Comparison of ENCODE assay signal across 8 cellular contexts in the genomic region with DNA sequence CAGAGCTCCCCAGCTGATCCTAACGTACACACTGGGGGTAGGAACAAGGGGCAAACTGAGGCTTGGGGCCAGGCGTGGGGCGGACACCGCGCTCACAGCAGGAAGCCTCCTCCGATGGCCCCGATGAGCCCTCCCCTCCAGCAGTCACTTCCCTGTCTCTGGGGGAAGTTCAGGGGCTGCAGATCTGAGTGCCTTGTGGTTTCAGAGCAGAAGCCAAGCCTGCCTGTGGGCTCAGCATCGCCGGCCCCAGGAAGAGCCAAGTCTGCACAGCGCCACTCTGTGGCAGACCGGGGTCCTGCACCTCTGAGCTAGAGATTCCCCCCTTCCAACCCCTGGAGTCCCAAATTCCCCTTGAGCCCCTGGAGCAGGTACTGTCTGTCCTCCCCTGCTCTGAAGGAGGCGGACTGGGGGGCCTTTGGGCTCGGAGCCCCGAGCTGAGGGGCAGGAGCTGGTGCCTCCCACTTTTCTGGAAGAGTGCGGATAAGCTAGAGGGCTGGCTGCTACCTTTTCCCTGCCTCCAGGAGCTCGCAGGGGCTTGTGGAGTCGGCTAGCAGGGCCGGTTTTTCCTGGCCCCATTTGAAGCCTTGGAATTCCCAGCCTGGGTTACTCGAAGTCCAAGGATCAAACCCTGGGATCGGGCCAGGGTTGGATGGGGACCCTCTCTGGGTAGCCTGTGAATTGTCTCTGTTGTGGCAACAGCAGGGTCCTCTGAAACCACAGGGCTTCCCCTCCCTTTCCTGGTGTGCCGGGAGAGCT.
DNase-seq lines count a peak whose midpoint lies in the region; ATAC-seq and TF ChIP-seq lines count a peak whose summit lies in the region.

No MANE protein-coding gene starts in this region.

- H3K4me1 Mint-ChIP-seq in nephron progenitor cell, result peaks cover 52% of the 10 kb centered on the region

- H3K27ac Mint-ChIP-seq in nephron progenitor cell, result no peak overlapping the region

- TF ChIP-seq CTCF in fibroblast of mammary gland (conservative IDR thresholded peaks at IDR 0.05; ENCODE audit: control insufficient read depth, insufficient read depth, low read depth, low read length) (peak; percentile 87), nephron progenitor cell (IDR thresholded peaks at IDR 0.05) (peak; percentile 79)

- peak; percentile 31 for ATAC-seq in HG03196 (IDR thresholded peaks at IDR 0.05; ENCODE audit: unreplicated experiment)
- ATAC-seq in stimulated activated naive CD8-positive, alpha-beta T cell treated with anti-CD3 and anti-CD28 coated beads, Interleukin-15, Interleukin-2, amounts not matched to agents 100 U/mL and 50 U/mL, for 24 hours, result peak; percentile 71

- peaks cover 9% of the 10 kb centered on the region for H3K36me3 Mint-ChIP-seq in nephron progenitor cell (ENCODE audit: low read depth)

- no peaks in the 10 kb centered on the region for H3K9me3 Mint-ChIP-seq in nephron progenitor cell

- DNase-seq in NCI-H524 (lab: John Stamatoyannopoulos, UW), result peak; percentile 78 to 91
- DNase-seq in NCI-H524 treated with DMSO at 0.1 percent for 48 hours (lab: John Stamatoyannopoulos, UW), result no peak
- peak; percentile 55 for DNase-seq in RKO (ENCODE audit: low spot score)
- peak; percentile 56 to 57 for DNase-seq in activated T-helper 1 cell treated with anti-CD3 and anti-CD28 coated beads, Interleukin-2, amount 50 U/mL, for 16 hours (ENCODE audit: low read depth in 1 of 2, low spot score in 1 of 2)
- peak; percentile 71 for DNase-seq in fibroblast of mammary gland (ENCODE audit: low read depth)
- peak; percentile 88 for DNase-seq in nephron progenitor cell
- DNase-seq in stimulated activated naive CD8-positive, alpha-beta T cell treated with anti-CD3 and anti-CD28 coated beads, Interleukin-15, Interleukin-2, amounts not matched to agents 100 U/mL and 50 U/mL, for 24 hours, result peak; percentile 92

- peak overlapping the region; percentile 75 for H3K4me3 Mint-ChIP-seq in nephron progenitor cell

- no peak overlapping the region for H3K4me3 ChIP-seq in fibroblast of mammary gland (ENCODE audit: control insufficient read depth, low read depth, low read length)

- peaks cover 11% of the 10 kb centered on the region for H3K27me3 Mint-ChIP-seq in nephron progenitor cell (ENCODE audit: low read depth, poor library complexity)
